7 cellular contexts compared by ENCODE assay signal in genomic region chr12:57090924-57091632, GRCh38.
A peak's percentile ranks its signal among the peaks of the same experiment; 100 is the strongest.
DNase-seq lines count a peak whose midpoint lies in the region; ATAC-seq, FAIRE-seq and TF ChIP-seq lines count a peak whose summit lies in the region.
"Had no signal": no experiment of that assay in that cellular context is flagged by ENCODE, and none has a peak within 500 bp of the region (broad histone marks: within the 10 kb centered on the region; RNA-seq: fewer than 3 reads in every experiment).

No MANE protein-coding gene starts in this region.

- peak overlapping the region; percentile 66 for H3K27ac ChIP-seq in cingulate gyrus (ENCODE audit: low read depth, low read length)
- H3K27ac ChIP-seq: HL-60 had no signal

- FAIRE-seq in D721Med (lab: Jason Lieb, UNC): no peak

- peak; percentile 2 for TF ChIP-seq CTCF in HFF-Myc (IDR thresholded peaks at IDR 0.05; ENCODE audit: low read depth, low read length, missing control alignments)
- no peak for TF ChIP-seq CTCF in D721Med (IDR thresholded peaks at IDR 0.05; ENCODE audit: insufficient read depth, missing control alignments)

- intact Hi-C loops in posterior cingulate gyrus (cut with DNase I): no loop called here

- peak overlapping the region; percentile 95 for H3K4me3 ChIP-seq in HFF-Myc (replicated peaks; ENCODE audit: low read depth, low read length)

- DNase-seq in HFF-Myc (ENCODE audit: extremely low read depth, low read depth) (no peak), posterior cingulate gyrus (peak in 8 of 10 donors; percentile 54 to 95 (median 70)), D721Med (ENCODE audit: insufficient read length, low spot score) (no peak), NCI-H146 (lab: John Stamatoyannopoulos, UW) (no peak)

- ATAC-seq in GM19023 (IDR thresholded peaks at IDR 0.05; ENCODE audit: unreplicated experiment): no peak

Comparison
In these comparisons a context has a peak if more than half of its experiments do, and no peak if none do; other contexts are left out.
1. DNase-seq: peak in posterior cingulate gyrus (8 of 10); none in HFF-Myc (single experiment), D721Med (single experiment) and NCI-H146 (single experiment).